7 cellular contexts compared by ENCODE assay signal in genomic region chr4:85577307-85577706, GRCh38.
"Had no signal": no experiment of that assay in that cellular context is flagged by ENCODE, and none has a peak within 500 bp of the region (broad histone marks: within the 10 kb centered on the region; RNA-seq: fewer than 3 reads in every experiment).

No MANE protein-coding gene starts in this region.

- ATAC-seq: GM12878 had no signal

- DNase-seq: GDM1, GF-D8 had no signal

- H3K4me3 ChIP-seq: GM12878 had no signal

- FAIRE-seq: GM12878, GM12891, GM12892, GM18507, GM19239 had no signal
